Comparison of ENCODE assay signal across 28 cellular contexts in genomic region chrX:150158554-150159332, GRCh38.
"Had no signal": no experiment of that assay in that cellular context is flagged by ENCODE, and none has a peak within 500 bp of the region (broad histone marks: within the 10 kb centered on the region; RNA-seq: fewer than 3 reads in every experiment).

No MANE protein-coding gene starts in this region.

- H3K4me1 Mint-ChIP-seq: activated CD4-positive, alpha-beta T cell treated with anti-CD3 and anti-CD28 coated beads for 36 hours; activated CD4-positive, alpha-beta T cell treated with anti-CD3 and anti-CD28 coated beads, Interleukin-2, amount 10 ng/mL, durations not matched to agents 24 days and 14 days; activated naive CD4-positive, alpha-beta T cell treated with anti-CD3 and anti-CD28 coated beads, Interleukin-2, amount 50 U/mL, for 24 hours; activated naive CD8-positive, alpha-beta T cell treated with anti-CD3 and anti-CD28 coated beads for 36 hours; activated naive CD8-positive, alpha-beta T cell treated with anti-CD3 and anti-CD28 coated beads, Interleukin-2, amount 50 U/mL, for 24 hours; activated T-helper 17 cell treated with anti-CD3 and anti-CD28 coated beads, Interleukin-2, amount 50 U/mL, for 72 hours; brain had no signal

- H3K4me3 Mint-ChIP-seq: activated CD4-positive, alpha-beta memory T cell treated with anti-CD3 and anti-CD28 coated beads for 36 hours; activated CD4-positive, alpha-beta T cell treated with anti-CD3 and anti-CD28 coated beads for 36 hours; activated CD4-positive, alpha-beta T cell treated with anti-CD3 and anti-CD28 coated beads, Interleukin-2, amount 10 ng/mL, durations not matched to agents 24 days and 14 days; activated naive CD4-positive, alpha-beta T cell treated with anti-CD3 and anti-CD28 coated beads, Interleukin-2, amount 50 U/mL, for 24 hours; activated naive CD8-positive, alpha-beta T cell treated with anti-CD3 and anti-CD28 coated beads for 36 hours; activated naive CD8-positive, alpha-beta T cell treated with anti-CD3 and anti-CD28 coated beads, Interleukin-2, amount 50 U/mL, for 24 hours; activated T-cell treated with anti-CD3 and anti-CD28 coated beads, Interleukin-2, amount 50 U/mL, for 4 hours; activated T-helper 17 cell treated with anti-CD3 and anti-CD28 coated beads, Interleukin-2, amount 50 U/mL, for 72 hours; brain had no signal

- DNase-seq: activated CD4-positive, alpha-beta memory T cell treated with anti-CD3 and anti-CD28 coated beads for 36 hours; activated CD4-positive, alpha-beta T cell treated with anti-CD3 and anti-CD28 coated beads for 36 hours; activated CD4-positive, alpha-beta T cell treated with anti-CD3 and anti-CD28 coated beads, Interleukin-2, amount 10 ng/mL, durations not matched to agents 24 days and 14 days; activated CD4-positive, CD25-positive, alpha-beta regulatory T cell; activated CD4-positive, CD25-positive, alpha-beta regulatory T cell treated with anti-CD3 and anti-CD28 coated beads, Interleukin-2, amount 50 U/mL, for 72 hours; activated effector memory CD4-positive, alpha-beta T cell treated with Interleukin-2 at 50 U/mL for 16 hours; activated gamma-delta T cell treated with Interleukin-2 at 50 U/mL for 16 hours; activated naive CD4-positive, alpha-beta T cell treated with Interleukin-2 at 50 U/mL for 16 hours; activated naive CD8-positive, alpha-beta T cell treated with anti-CD3 and anti-CD28 coated beads for 36 hours; activated naive CD8-positive, alpha-beta T cell treated with anti-CD3 and anti-CD28 coated beads, Interleukin-2, amount 50 U/mL, for 24 hours; activated T-cell treated with anti-CD3 and anti-CD28 coated beads, Interleukin-2, amount 50 U/mL, for 4 hours; adrenal gland; amygdala; aorta; central memory CD4-positive, alpha-beta T cell; cerebellar nuclear complex; colonic mucosa; effector memory CD4-positive, alpha-beta T cell; erythroblast; foreskin keratinocyte; heart right ventricle; T-helper 2 cell had no signal

- H3K4me3 ChIP-seq: adrenal gland, breast epithelium, cardiac muscle cell, colonic mucosa, gastroesophageal sphincter, heart right ventricle had no signal

- H3K27me3 ChIP-seq: adrenal gland, cardiac muscle cell, colonic mucosa, foreskin keratinocyte, gastroesophageal sphincter, heart right ventricle had no signal

- H3K27ac ChIP-seq: adrenal gland, breast epithelium, cardiac muscle cell, colonic mucosa, foreskin keratinocyte, gastroesophageal sphincter, heart right ventricle had no signal

- H3K27me3 Mint-ChIP-seq: activated CD4-positive, alpha-beta memory T cell treated with anti-CD3 and anti-CD28 coated beads for 36 hours; activated CD4-positive, alpha-beta T cell treated with anti-CD3 and anti-CD28 coated beads for 36 hours; activated CD4-positive, alpha-beta T cell treated with anti-CD3 and anti-CD28 coated beads, Interleukin-2, amount 10 ng/mL, durations not matched to agents 24 days and 14 days; activated naive CD4-positive, alpha-beta T cell treated with anti-CD3 and anti-CD28 coated beads, Interleukin-2, amount 50 U/mL, for 24 hours; activated naive CD8-positive, alpha-beta T cell treated with anti-CD3 and anti-CD28 coated beads for 36 hours; activated naive CD8-positive, alpha-beta T cell treated with anti-CD3 and anti-CD28 coated beads, Interleukin-2, amount 50 U/mL, for 24 hours; activated T-helper 17 cell treated with anti-CD3 and anti-CD28 coated beads, Interleukin-2, amount 50 U/mL, for 72 hours had no signal

- H3K9me3 ChIP-seq: adrenal gland, breast epithelium, colonic mucosa, gastroesophageal sphincter, heart right ventricle had no signal

- H3K9me3 Mint-ChIP-seq: activated CD4-positive, alpha-beta memory T cell treated with anti-CD3 and anti-CD28 coated beads for 36 hours; activated CD4-positive, alpha-beta T cell treated with anti-CD3 and anti-CD28 coated beads, Interleukin-2, amount 10 ng/mL, durations not matched to agents 24 days and 14 days; activated naive CD4-positive, alpha-beta T cell treated with anti-CD3 and anti-CD28 coated beads, Interleukin-2, amount 50 U/mL, for 24 hours; activated naive CD8-positive, alpha-beta T cell treated with anti-CD3 and anti-CD28 coated beads for 36 hours; activated naive CD8-positive, alpha-beta T cell treated with anti-CD3 and anti-CD28 coated beads, Interleukin-2, amount 50 U/mL, for 24 hours; activated T-cell treated with anti-CD3 and anti-CD28 coated beads, Interleukin-2, amount 50 U/mL, for 4 hours; activated T-helper 17 cell treated with anti-CD3 and anti-CD28 coated beads, Interleukin-2, amount 50 U/mL, for 72 hours had no signal

- H3K36me3 Mint-ChIP-seq: activated CD4-positive, alpha-beta memory T cell treated with anti-CD3 and anti-CD28 coated beads for 36 hours; activated naive CD4-positive, alpha-beta T cell treated with anti-CD3 and anti-CD28 coated beads, Interleukin-2, amount 50 U/mL, for 24 hours; activated naive CD8-positive, alpha-beta T cell treated with anti-CD3 and anti-CD28 coated beads for 36 hours; brain had no signal

- H3K4me1 ChIP-seq: adrenal gland, breast epithelium, colonic mucosa, foreskin keratinocyte, gastroesophageal sphincter, heart right ventricle had no signal

- H3K27ac Mint-ChIP-seq: activated CD4-positive, alpha-beta memory T cell treated with anti-CD3 and anti-CD28 coated beads for 36 hours; activated CD4-positive, alpha-beta T cell treated with anti-CD3 and anti-CD28 coated beads for 36 hours; activated CD4-positive, alpha-beta T cell treated with anti-CD3 and anti-CD28 coated beads, Interleukin-2, amount 10 ng/mL, durations not matched to agents 24 days and 14 days; activated naive CD4-positive, alpha-beta T cell treated with anti-CD3 and anti-CD28 coated beads, Interleukin-2, amount 50 U/mL, for 24 hours; activated naive CD8-positive, alpha-beta T cell treated with anti-CD3 and anti-CD28 coated beads for 36 hours; activated naive CD8-positive, alpha-beta T cell treated with anti-CD3 and anti-CD28 coated beads, Interleukin-2, amount 50 U/mL, for 24 hours; activated T-helper 17 cell treated with anti-CD3 and anti-CD28 coated beads, Interleukin-2, amount 50 U/mL, for 72 hours; brain had no signal

- H3K36me3 ChIP-seq: adrenal gland, breast epithelium, cardiac muscle cell, colonic mucosa, gastroesophageal sphincter, heart right ventricle had no signal
